18 cellular contexts compared by ENCODE assay signal in the genomic region with DNA sequence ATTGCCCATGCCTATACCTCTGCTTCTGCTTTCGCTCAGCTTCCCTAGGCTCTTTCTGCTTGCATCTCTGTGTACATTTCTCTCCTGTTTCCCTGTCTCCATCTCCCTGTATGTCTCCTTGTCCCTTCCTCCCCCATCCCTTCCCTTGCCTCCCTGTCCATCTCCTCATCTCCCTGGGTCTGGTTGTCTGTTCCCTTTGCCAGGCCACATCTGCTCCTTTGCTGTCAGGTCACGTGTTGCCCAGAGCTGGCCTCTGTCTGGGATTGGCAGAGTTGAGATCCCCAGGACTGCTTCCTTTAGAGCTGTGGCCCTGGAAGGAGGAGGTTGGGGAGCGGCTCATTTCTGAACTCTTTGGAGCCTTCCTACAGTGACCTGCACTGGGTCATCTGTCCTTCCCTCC. TPM values are rescaled to one million over a fixed set of nuclear protein-coding genes. Genes with fewer than 3 reads are reported as not detected.
A peak's percentile ranks its signal among the peaks of the same experiment; 100 is the strongest.
DNase-seq lines count a peak whose midpoint lies in the region; ATAC-seq and TF ChIP-seq lines count a peak whose summit lies in the region.
"Had no signal": no experiment of that assay in that cellular context is flagged by ENCODE, and none has a peak within 500 bp of the region (broad histone marks: within the 10 kb centered on the region; RNA-seq: fewer than 3 reads in every experiment).

No MANE protein-coding gene starts in this region.

- H2BK5ac ChIP-seq in mesenchymal stem cell (ENCODE audit: low read depth, low read length, poor library complexity, severe bottlenecking): no peak overlapping the region

- H4K8ac ChIP-seq in mesenchymal stem cell (ENCODE audit: low read length): no peak overlapping the region

- no peaks in the 10 kb centered on the region for H3K36me3 Mint-ChIP-seq in activated naive CD4-positive, alpha-beta T cell treated with anti-CD3 and anti-CD28 coated beads, Interleukin-2, amount 50 U/mL, for 24 hours
- H3K36me3 Mint-ChIP-seq in activated naive CD4-positive, alpha-beta T cell treated with anti-CD3 and anti-CD28 coated beads, Interleukin-2, amount 10 ng/mL, durations not matched to agents 7 days and 5 days: no peaks in the 10 kb centered on the region
- H3K36me3 Mint-ChIP-seq: CD8-positive, alpha-beta T cell had no signal

- H3K14ac ChIP-seq in mesenchymal stem cell (ENCODE audit: low read length in 2 of 2): no peak overlapping the region

- H3K18ac ChIP-seq in mesenchymal stem cell (ENCODE audit: low read depth in 1 of 2, low read length in 2 of 2): no peak overlapping the region

- H3K9me3 ChIP-seq in mesenchymal stem cell (ENCODE audit: control insufficient read depth, low read length): no peaks in the 10 kb centered on the region
- H3K9me3 ChIP-seq: SJSA1 had no signal

- no peak overlapping the region for H3K4me2 ChIP-seq in mesenchymal stem cell (ENCODE audit: low read length, poor library complexity, severe bottlenecking)

- peak; percentile 47 for ATAC-seq in SK-N-SH treated with all-trans-retinoic acid at 6 μM for 48 hours
- ATAC-seq in HG02798 (IDR thresholded peaks at IDR 0.05; ENCODE audit: poor library complexity, unreplicated experiment): no peak
- ATAC-seq: CD8-positive, alpha-beta T cell had no signal

- peaks cover 6% of the 10 kb centered on the region for H3K27me3 Mint-ChIP-seq in activated naive CD4-positive, alpha-beta T cell treated with anti-CD3 and anti-CD28 coated beads, Interleukin-2, amount 50 U/mL, for 24 hours
- H3K27me3 Mint-ChIP-seq in activated naive CD4-positive, alpha-beta T cell treated with anti-CD3 and anti-CD28 coated beads, Interleukin-2, amount 10 ng/mL, durations not matched to agents 7 days and 5 days: peaks cover 23% of the 10 kb centered on the region

- H2AFZ ChIP-seq in mesenchymal stem cell (ENCODE audit: low read depth, low read length): no peak overlapping the region

- H3K4me1 Mint-ChIP-seq in activated naive CD4-positive, alpha-beta T cell treated with anti-CD3 and anti-CD28 coated beads, Interleukin-2, amount 50 U/mL, for 24 hours: no peaks in the 10 kb centered on the region
- H3K4me1 Mint-ChIP-seq in activated naive CD4-positive, alpha-beta T cell treated with anti-CD3 and anti-CD28 coated beads, Interleukin-2, amount 10 ng/mL, durations not matched to agents 7 days and 5 days: no peaks in the 10 kb centered on the region

- H3K4me3 Mint-ChIP-seq in activated naive CD4-positive, alpha-beta T cell treated with anti-CD3 and anti-CD28 coated beads, Interleukin-2, amount 50 U/mL, for 24 hours: no peak overlapping the region
- H3K4me3 Mint-ChIP-seq in activated naive CD4-positive, alpha-beta T cell treated with anti-CD3 and anti-CD28 coated beads, Interleukin-2, amount 10 ng/mL, durations not matched to agents 7 days and 5 days: no peak overlapping the region
- H3K4me3 Mint-ChIP-seq: CD8-positive, alpha-beta T cell had no signal

- no peak overlapping the region for H3K4ac ChIP-seq in mesenchymal stem cell (ENCODE audit: low read depth in 1 of 2, low read length in 2 of 2)

- CTCF ChIA-PET in activated naive CD4-positive, alpha-beta T cell treated with anti-CD3 and anti-CD28 coated beads, Interleukin-2, amount 10 ng/mL, durations not matched to agents 7 days and 5 days (lab: Charles Lee): interaction anchor here (0.9 to 1.2 kb wide), 3 partner anchors 12 to 244 kb away, joined by 3 to 5 read pairs (median 3); no protein-coding TSS in a partner anchor

- no peak overlapping the region for H3K27ac ChIP-seq in mesenchymal stem cell (ENCODE audit: low read length, poor library complexity, severe bottlenecking)
- H3K27ac ChIP-seq: RWPE1, SJSA1 had no signal

- H3K36me3 ChIP-seq in mesenchymal stem cell (ENCODE audit: control insufficient read depth in 1 of 2, insufficient read depth in 2 of 2, low read depth in 1 of 2, low read length in 2 of 2): no peaks in the 10 kb centered on the region
- H3K36me3 ChIP-seq: SJSA1 had no signal

- H2BK120ac ChIP-seq in mesenchymal stem cell (ENCODE audit: low read depth, low read length): no peak overlapping the region

- H2AK5ac ChIP-seq in mesenchymal stem cell (ENCODE audit: low read length, severe bottlenecking): no peak overlapping the region

- H3K9me3 Mint-ChIP-seq in activated naive CD4-positive, alpha-beta T cell treated with anti-CD3 and anti-CD28 coated beads, Interleukin-2, amount 50 U/mL, for 24 hours: no peaks in the 10 kb centered on the region
- no peaks in the 10 kb centered on the region for H3K9me3 Mint-ChIP-seq in activated naive CD4-positive, alpha-beta T cell treated with anti-CD3 and anti-CD28 coated beads, Interleukin-2, amount 10 ng/mL, durations not matched to agents 7 days and 5 days
- H3K9me3 Mint-ChIP-seq: CD8-positive, alpha-beta T cell had no signal

- H3K9ac ChIP-seq in mesenchymal stem cell (ENCODE audit: low read length): no peak overlapping the region

- no peak overlapping the region for H3K23ac ChIP-seq in mesenchymal stem cell (ENCODE audit: low read length in 2 of 2)

- H2BK12ac ChIP-seq in mesenchymal stem cell (ENCODE audit: low read length in 2 of 2): no peak overlapping the region

- H3K27me3 ChIP-seq in mesenchymal stem cell (ENCODE audit: control insufficient read depth in 1 of 2, insufficient read depth in 1 of 2, low read length in 2 of 2): peaks cover 31 to 34% of the 10 kb centered on the region in 2 experiments
- H3K27me3 ChIP-seq: SJSA1 had no signal

- 91% methylated on average over 3 of the region's 3 CpGs for WGBS in mesenchymal stem cell

- H3K4me1 ChIP-seq in mesenchymal stem cell (ENCODE audit: control insufficient read depth, insufficient read depth, low read depth, low read length): no peaks in the 10 kb centered on the region
- H3K4me1 ChIP-seq: SJSA1 had no signal

- H4K91ac ChIP-seq in mesenchymal stem cell (ENCODE audit: low read length): peak overlapping the region; percentile 18

- H3K27ac Mint-ChIP-seq in activated naive CD4-positive, alpha-beta T cell treated with anti-CD3 and anti-CD28 coated beads, Interleukin-2, amount 50 U/mL, for 24 hours: peak overlapping the region; percentile 38
- H3K27ac Mint-ChIP-seq in activated naive CD4-positive, alpha-beta T cell treated with anti-CD3 and anti-CD28 coated beads, Interleukin-2, amount 10 ng/mL, durations not matched to agents 7 days and 5 days: no peak overlapping the region
- H3K27ac Mint-ChIP-seq: CD8-positive, alpha-beta T cell had no signal

- no peak for DNase-seq in activated naive CD4-positive, alpha-beta T cell treated with anti-CD3 and anti-CD28 coated beads, Interleukin-2, amount 10 ng/mL, durations not matched to agents 7 days and 5 days
- DNase-seq in mesenchymal stem cell (no peak), DMS79 treated with DMSO at 0.1 percent for 48 hours (lab: John Stamatoyannopoulos, UW) (no peak), SKM-1 treated with dmso at 0.1 percent for 144 hours (lab: John Stamatoyannopoulos, UW; ENCODE audit: unreplicated experiment) (no peak), NCI-H1092 (lab: John Stamatoyannopoulos, UW) (no peak)
- DNase-seq: CD8-positive, alpha-beta T cell; H7; NCI-H1436 treated with DMSO at 0.1 percent for 48 hours; NCI-H2081 treated with DMSO at 0.1 percent for 48 hours; NCI-H2227 treated with DMSO at 0.1 percent for 48 hours; NCI-H526 treated with DMSO at 0.1 percent for 48 hours; NK-92 treated with Interleukin-12 subunit alpha and Interleukin-12 subunit beta, amount 100 ng/mL, for 24 hours; OCI-M1 had no signal

- no peak overlapping the region for H2BK15ac ChIP-seq in mesenchymal stem cell (ENCODE audit: low read depth, poor library complexity, severe bottlenecking)

- no peaks in the 10 kb centered on the region for H3K79me1 ChIP-seq in mesenchymal stem cell (replicated peaks; ENCODE audit: low read length, poor library complexity, severe bottlenecking)

- H3K4me3 ChIP-seq in mesenchymal stem cell (ENCODE audit: insufficient read depth in 1 of 2, low read depth in 1 of 2, low read length in 2 of 2): no peak overlapping the region
- H3K4me3 ChIP-seq: SJSA1 had no signal

TF ChIP-seq in SK-N-SH treated with all-trans-retinoic acid at 6 μM for 48 hours, 23 proteins besides CTCF, POLR2A, EP300 and RAD21 (continues in another document):
- TF ChIP-seq ZNF70 (CRISPR knock-in tag; IDR thresholded peaks at IDR 0.05) (no peak), GLIS3 (CRISPR knock-in tag; IDR thresholded peaks at IDR 0.05) (no peak), SNAI2 (CRISPR knock-in tag; IDR thresholded peaks at IDR 0.05) (no peak), RARB (CRISPR knock-in tag; IDR thresholded peaks at IDR 0.05) (no peak), BACH2 (CRISPR knock-in tag; IDR thresholded peaks at IDR 0.05; ENCODE audit: borderline replicate concordance) (no peak), ZC3H10 (CRISPR knock-in tag; IDR thresholded peaks at IDR 0.05) (no peak), ZNF8 (CRISPR knock-in tag; IDR thresholded peaks at IDR 0.05) (no peak)
- TF ChIP-seq, protein P1, sequence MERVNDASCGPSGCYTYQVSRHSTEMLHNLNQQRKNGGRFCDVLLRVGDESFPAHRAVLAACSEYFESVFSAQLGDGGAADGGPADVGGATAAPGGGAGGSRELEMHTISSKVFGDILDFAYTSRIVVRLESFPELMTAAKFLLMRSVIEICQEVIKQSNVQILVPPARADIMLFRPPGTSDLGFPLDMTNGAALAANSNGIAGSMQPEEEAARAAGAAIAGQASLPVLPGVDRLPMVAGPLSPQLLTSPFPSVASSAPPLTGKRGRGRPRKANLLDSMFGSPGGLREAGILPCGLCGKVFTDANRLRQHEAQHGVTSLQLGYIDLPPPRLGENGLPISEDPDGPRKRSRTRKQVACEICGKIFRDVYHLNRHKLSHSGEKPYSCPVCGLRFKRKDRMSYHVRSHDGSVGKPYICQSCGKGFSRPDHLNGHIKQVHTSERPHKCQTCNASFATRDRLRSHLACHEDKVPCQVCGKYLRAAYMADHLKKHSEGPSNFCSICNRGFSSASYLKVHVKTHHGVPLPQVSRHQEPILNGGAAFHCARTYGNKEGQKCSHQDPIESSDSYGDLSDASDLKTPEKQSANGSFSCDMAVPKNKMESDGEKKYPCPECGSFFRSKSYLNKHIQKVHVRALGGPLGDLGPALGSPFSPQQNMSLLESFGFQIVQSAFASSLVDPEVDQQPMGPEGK (CRISPR knock-in tag; IDR thresholded peaks at IDR 0.05; ENCODE audit: borderline replicate concordance): no peak
- TF ChIP-seq, protein P2, sequence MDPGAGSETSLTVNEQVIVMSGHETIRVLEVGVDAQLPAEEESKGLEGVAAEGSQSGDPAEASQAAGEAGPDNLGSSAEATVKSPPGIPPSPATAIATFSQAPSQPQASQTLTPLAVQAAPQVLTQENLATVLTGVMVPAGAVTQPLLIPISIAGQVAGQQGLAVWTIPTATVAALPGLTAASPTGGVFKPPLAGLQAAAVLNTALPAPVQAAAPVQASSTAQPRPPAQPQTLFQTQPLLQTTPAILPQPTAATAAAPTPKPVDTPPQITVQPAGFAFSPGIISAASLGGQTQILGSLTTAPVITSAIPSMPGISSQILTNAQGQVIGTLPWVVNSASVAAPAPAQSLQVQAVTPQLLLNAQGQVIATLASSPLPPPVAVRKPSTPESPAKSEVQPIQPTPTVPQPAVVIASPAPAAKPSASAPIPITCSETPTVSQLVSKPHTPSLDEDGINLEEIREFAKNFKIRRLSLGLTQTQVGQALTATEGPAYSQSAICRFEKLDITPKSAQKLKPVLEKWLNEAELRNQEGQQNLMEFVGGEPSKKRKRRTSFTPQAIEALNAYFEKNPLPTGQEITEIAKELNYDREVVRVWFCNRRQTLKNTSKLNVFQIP (CRISPR knock-in tag; IDR thresholded peaks at IDR 0.05; ENCODE audit: borderline replicate concordance, low read depth): no peak

RNA-seq across cellular contexts. Expression of a gene that starts 31.8 kb away (rescaled TPM):
- 2.3 TPM for polyA plus RNA-seq in mesenchymal stem cell (2013, experiment 1 of 2)
- 2.3 TPM for polyA plus RNA-seq in mesenchymal stem cell (2013, experiment 2 of 2)
